In genomic region chr11:77191823-77192495, GRCh38 we compare ENCODE assay signal across 8 cellular contexts.
DNase-seq lines count a peak whose midpoint lies in the region; ATAC-seq lines count a peak whose summit lies in the region.

No MANE protein-coding gene starts in this region.

- WGBS in trophoblast cell (ENCODE audit: extremely low coverage, insufficient coverage, insufficient read length), result no CpG with 5 or more reads among the region's 27 CpGs

- POLR2A ChIA-PET in activated CD8-positive, alpha-beta T cell treated with anti-CD3 and anti-CD28 coated beads, Interleukin-2, amount 10 ng/mL, durations not matched to agents 7 days and 5 days (lab: Charles Lee), result no interaction called here

- intact Hi-C loops in posterior vena cava (cut with DNase I), result loop anchor here (10.0 kb wide), 2 partner anchors 353 to 467 kb away; no protein-coding TSS in a partner anchor

- H2AFZ ChIP-seq in trophoblast cell (ENCODE audit: insufficient read depth, low read length, poor library complexity), result no peak overlapping the region

- H3K79me1 ChIP-seq in trophoblast cell (ENCODE audit: low read length), result no peaks in the 10 kb centered on the region

- H3K9me3 Mint-ChIP-seq in activated CD8-positive, alpha-beta T cell treated with anti-CD3 and anti-CD28 coated beads, Interleukin-2, amount 10 ng/mL, durations not matched to agents 7 days and 5 days (ENCODE audit: insufficient read depth), result no peaks in the 10 kb centered on the region

- H3K9me3 ChIP-seq in trophoblast cell (ENCODE audit: insufficient read depth, low read depth, low read length), result peaks cover 2% of the 10 kb centered on the region

- H3K4me1 Mint-ChIP-seq in activated CD8-positive, alpha-beta T cell treated with anti-CD3 and anti-CD28 coated beads, Interleukin-2, amount 10 ng/mL, durations not matched to agents 7 days and 5 days (ENCODE audit: low read depth), result no peaks in the 10 kb centered on the region

- no peak overlapping the region for H3K4me3 Mint-ChIP-seq in activated CD8-positive, alpha-beta T cell treated with anti-CD3 and anti-CD28 coated beads, Interleukin-2, amount 10 ng/mL, durations not matched to agents 7 days and 5 days

- no peaks in the 10 kb centered on the region for H3K4me1 ChIP-seq in trophoblast cell (ENCODE audit: control insufficient read depth in 1 of 2, insufficient read depth in 2 of 2, low read length in 2 of 2)

- no peak overlapping the region for H2BK120ac ChIP-seq in trophoblast cell (ENCODE audit: insufficient read depth, low read length, poor library complexity)

- H4K91ac ChIP-seq in trophoblast cell (ENCODE audit: low read depth, low read length), result no peak overlapping the region

- DNase-seq in NCI-H2171 treated with DMSO at 0.1 percent for 48 hours (lab: John Stamatoyannopoulos, UW) (peak; percentile 26), NCI-H2171 (lab: John Stamatoyannopoulos, UW) (no peak), NCI-H1930 (lab: John Stamatoyannopoulos, UW) (peak; percentile 91 to 96), trophoblast cell (peak in 1 of 2 donors; percentile 49), posterior vena cava (ENCODE audit: low spot score) (no peak)
- peak; percentile 68 for DNase-seq in activated CD8-positive, alpha-beta T cell treated with anti-CD3 and anti-CD28 coated beads, Interleukin-2, amount 10 ng/mL, durations not matched to agents 7 days and 5 days

- H3K27me3 Mint-ChIP-seq in activated CD8-positive, alpha-beta T cell treated with anti-CD3 and anti-CD28 coated beads, Interleukin-2, amount 10 ng/mL, durations not matched to agents 7 days and 5 days (ENCODE audit: low read depth), result no peaks in the 10 kb centered on the region

- H3K27ac Mint-ChIP-seq in activated CD8-positive, alpha-beta T cell treated with anti-CD3 and anti-CD28 coated beads, Interleukin-2, amount 10 ng/mL, durations not matched to agents 7 days and 5 days, result no peak overlapping the region

- H4K8ac ChIP-seq in trophoblast cell (ENCODE audit: low read depth, low read length), result peak overlapping the region; percentile 12

- no peak overlapping the region for H2BK5ac ChIP-seq in trophoblast cell (ENCODE audit: low read depth, low read length, poor library complexity)

- H3K36me3 ChIP-seq in trophoblast cell (ENCODE audit: control insufficient read depth in 1 of 2, insufficient read depth in 2 of 2, low read length in 2 of 2), result no peaks in the 10 kb centered on the region

- H3K27ac ChIP-seq in trophoblast cell (ENCODE audit: low read depth, low read length), result no peak overlapping the region

- H3K4me3 ChIP-seq in trophoblast cell (ENCODE audit: low read depth, low read length), result no peak overlapping the region

- peak overlapping the region; percentile 16 for H3K4me2 ChIP-seq in trophoblast cell (ENCODE audit: low read length)

- peak; percentile 78 for ATAC-seq in activated CD8-positive, alpha-beta T cell treated with anti-CD3 and anti-CD28 coated beads, Interleukin-2, amount 10 ng/mL, durations not matched to agents 7 days and 5 days
- peak; percentile 75 for ATAC-seq in esophagus mucosa
- ATAC-seq in HG03571 (IDR thresholded peaks at IDR 0.05; ENCODE audit: unreplicated experiment), result no peak

- H3K36me3 Mint-ChIP-seq in activated CD8-positive, alpha-beta T cell treated with anti-CD3 and anti-CD28 coated beads, Interleukin-2, amount 10 ng/mL, durations not matched to agents 7 days and 5 days (ENCODE audit: low read depth), result no peaks in the 10 kb centered on the region

- CTCF ChIA-PET in activated CD8-positive, alpha-beta T cell treated with anti-CD3 and anti-CD28 coated beads, Interleukin-2, amount 10 ng/mL, durations not matched to agents 7 days and 5 days (lab: Charles Lee), result no interaction called here

- H2BK12ac ChIP-seq in trophoblast cell (ENCODE audit: low read length), result no peak overlapping the region

- H3K18ac ChIP-seq in trophoblast cell (ENCODE audit: low read length), result no peak overlapping the region

- H3K9ac ChIP-seq in trophoblast cell (ENCODE audit: low read length), result no peak overlapping the region

- no peak overlapping the region for H2AK5ac ChIP-seq in trophoblast cell (ENCODE audit: low read length)

- H4K12ac ChIP-seq in trophoblast cell (ENCODE audit: low read depth, low read length), result no peak overlapping the region

- H3K79me2 ChIP-seq in trophoblast cell (ENCODE audit: control insufficient read depth, insufficient read depth, low read length, poor library complexity), result no peaks in the 10 kb centered on the region

- no peak overlapping the region for H3K4ac ChIP-seq in trophoblast cell (ENCODE audit: low read depth, low read length)

- H3K14ac ChIP-seq in trophoblast cell (ENCODE audit: low read length), result no peak overlapping the region

- H3K27me3 ChIP-seq in trophoblast cell (ENCODE audit: insufficient read depth, low read length), result no peaks in the 10 kb centered on the region

- H3K23ac ChIP-seq in trophoblast cell (ENCODE audit: low read length), result no peak overlapping the region

Comparison
In these comparisons a context has a peak if more than half of its experiments do, and no peak if none do; other contexts are left out.
1. DNase-seq: peak in NCI-H2171 treated with DMSO at 0.1 percent for 48 hours (single experiment), NCI-H1930 (2 of 2) and activated CD8-positive, alpha-beta T cell treated with anti-CD3 and anti-CD28 coated beads, Interleukin-2, amount 10 ng/mL, durations not matched to agents 7 days and 5 days (single experiment); none in NCI-H2171 (single experiment) and posterior vena cava (single experiment).